ENCODE assay signal across 8 cellular contexts in the genomic region with DNA sequence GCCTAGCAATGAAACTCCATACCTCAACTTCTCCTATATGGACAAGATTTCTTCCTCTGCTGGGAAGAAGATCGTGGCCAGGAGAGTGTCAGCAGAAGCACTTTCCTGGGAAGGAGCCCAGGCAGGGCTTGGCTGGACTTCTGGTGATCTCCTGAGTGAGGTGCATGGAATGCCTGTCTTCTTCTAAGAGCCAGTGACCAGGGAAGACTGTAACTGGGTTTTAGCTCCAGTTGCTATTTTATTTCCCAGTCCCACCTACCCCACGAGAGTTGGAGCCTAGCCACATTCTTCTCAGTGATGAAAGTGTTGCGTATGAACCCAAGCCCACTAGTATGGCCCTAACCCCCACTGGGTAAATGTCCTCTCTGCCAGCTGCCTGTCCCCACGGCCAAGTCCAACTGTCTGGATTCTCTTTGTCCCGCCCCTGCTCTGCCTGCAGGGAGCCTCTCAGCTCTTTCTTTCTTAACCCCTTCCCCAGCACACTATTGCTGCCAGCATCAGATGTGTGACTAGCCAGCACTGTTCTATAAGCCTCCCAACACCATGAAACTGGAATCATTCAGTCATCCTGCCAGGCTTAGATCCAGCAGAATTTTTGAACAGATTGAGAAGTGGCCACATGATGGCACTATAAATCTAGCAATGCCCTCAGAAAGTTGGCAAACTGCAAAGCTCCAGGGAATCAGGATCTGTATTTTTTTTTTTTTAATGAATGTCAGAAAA.
DNase-seq lines count a peak whose midpoint lies in the region; ATAC-seq and TF ChIP-seq lines count a peak whose summit lies in the region.

No MANE protein-coding gene starts in this region.

- POLR2A ChIA-PET in BJ (lab: Charles Lee), result no interaction called here

- no peaks in the 10 kb centered on the region for H3K9me3 ChIP-seq in skeletal muscle tissue (ENCODE audit: control insufficient read depth in 3 of 3, low read length in 3 of 3)

- no peak overlapping the region for H3K9ac ChIP-seq in skeletal muscle tissue (ENCODE audit: low read depth in 1 of 3, low read length in 3 of 3)

- H3K27ac ChIP-seq in skeletal muscle tissue (ENCODE audit: low read depth, low read length), result peak overlapping the region; percentile 56

- peak; percentile 58 for TF ChIP-seq CTCF in BJ (IDR thresholded peaks at IDR 0.05; ENCODE audit: insufficient read depth, low read depth, low read length)

- peak; percentile 30 for ATAC-seq in GM18498 (IDR thresholded peaks at IDR 0.05; ENCODE audit: unreplicated experiment)

- no peak overlapping the region for H3K4me3 ChIP-seq in BJ (ENCODE audit: low read depth, low read length)
- H3K4me3 ChIP-seq in skeletal muscle tissue (ENCODE audit: low read length in 3 of 3), result no peak overlapping the region

- H3K27me3 ChIP-seq in BJ (ENCODE audit: control insufficient read depth, insufficient read depth, low read length) (no peaks in the 10 kb centered on the region), skeletal muscle tissue (ENCODE audit: control insufficient read depth in 3 of 3, insufficient read depth in 3 of 3, low read length in 3 of 3) (no peaks in the 10 kb centered on the region)

- CTCF ChIA-PET in BJ (lab: Yijun Ruan, JAX), result interaction anchor here (0.6 to 2.6 kb wide), 17 partner anchors 9 to 1907 kb away, joined by 3 to 14 read pairs (median 3); no protein-coding TSS in a partner anchor

- peaks cover 11 to 12% (median 11%) of the 10 kb centered on the region in 3 donors for H3K4me1 ChIP-seq in skeletal muscle tissue (ENCODE audit: control insufficient read depth in 3 of 3, insufficient read depth in 3 of 3, low read length in 3 of 3)

- DNase-seq in BJ (ENCODE audit: low read depth) (no peak), NCI-H2171 treated with DMSO at 0.1 percent for 48 hours (lab: John Stamatoyannopoulos, UW) (peak; percentile 67), anterior cingulate cortex (lab: John Stamatoyannopoulos, UW) (peak in 33 of 58 donors; percentile 10 to 62 (median 36)), hepatic stellate cell (ENCODE audit: low spot score) (peak; percentile 60)
- DNase-seq in activated CD4-positive, CD25-positive, alpha-beta regulatory T cell (lab: John Stamatoyannopoulos, UW), result no peak
- no peak for DNase-seq in activated CD8-positive, alpha-beta memory T cell treated with anti-CD3 and anti-CD28 coated beads for 24 hours

- H3K36me3 ChIP-seq in BJ (ENCODE audit: control insufficient read depth, insufficient read depth, low read length) (no peaks in the 10 kb centered on the region), skeletal muscle tissue (ENCODE audit: control insufficient read depth in 3 of 3, insufficient read depth in 3 of 3, low read length in 3 of 3) (no peaks in the 10 kb centered on the region)

Comparison
In these comparisons a context has a peak if more than half of its experiments do, and no peak if none do; other contexts are left out.
1. DNase-seq: peak in NCI-H2171 treated with DMSO at 0.1 percent for 48 hours (single experiment), anterior cingulate cortex (33 of 58) and hepatic stellate cell (single experiment); none in BJ (single experiment), activated CD4-positive, CD25-positive, alpha-beta regulatory T cell (0 of 4) and activated CD8-positive, alpha-beta memory T cell treated with anti-CD3 and anti-CD28 coated beads for 24 hours (single experiment).